8 cellular contexts compared by ENCODE assay signal in the genomic region with DNA sequence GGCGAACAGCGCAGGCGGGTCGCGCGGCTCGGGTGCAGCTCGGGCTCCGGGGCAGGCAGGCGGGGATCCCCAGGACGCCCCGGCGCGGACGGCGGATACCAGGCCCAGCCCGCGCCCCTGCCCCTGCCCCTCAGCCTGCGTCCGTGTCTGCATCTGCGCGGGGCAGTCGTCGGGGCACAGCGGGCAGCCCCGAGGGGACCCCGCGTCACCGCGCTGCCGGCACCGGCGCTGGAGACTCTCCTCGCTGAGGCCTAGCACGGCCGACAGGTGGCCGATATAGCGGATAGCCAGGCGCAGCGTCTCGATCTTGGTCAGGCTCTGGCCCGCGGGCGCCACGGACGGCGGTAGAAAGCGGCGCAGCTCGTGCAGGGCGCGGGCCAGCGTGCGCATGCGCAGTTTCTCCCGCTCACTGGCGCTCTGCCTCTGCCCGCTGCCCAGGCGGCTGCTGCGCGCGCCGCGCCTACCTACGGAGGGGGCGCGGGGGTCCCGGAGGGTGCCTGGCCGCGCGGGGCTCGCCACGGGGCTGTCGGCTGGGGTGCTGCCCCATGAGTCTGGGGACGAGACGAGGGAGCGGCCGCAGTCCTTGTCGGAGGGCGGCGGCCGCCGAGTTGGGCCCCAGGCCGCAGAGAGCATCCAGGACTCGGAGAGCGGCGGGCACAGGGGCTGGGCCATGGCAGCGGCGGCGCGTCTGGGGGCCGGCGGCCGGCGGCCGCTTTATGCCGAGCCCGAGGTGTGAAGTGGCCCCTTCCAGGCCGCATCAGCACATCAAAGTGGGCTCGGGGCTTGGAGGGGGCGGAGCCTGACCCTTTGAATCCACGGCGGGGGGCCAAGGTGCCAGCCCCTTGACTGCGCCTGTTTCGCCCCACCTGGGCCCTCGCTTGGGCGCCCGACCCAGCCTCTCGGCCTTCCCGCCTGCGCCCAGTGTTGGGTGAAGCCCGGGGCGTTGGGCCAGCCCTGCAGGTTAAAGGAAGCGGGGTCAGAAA. TPM values are rescaled to one million over a fixed set of nuclear protein-coding genes. Genes with fewer than 3 reads are reported as not detected.
DNase-seq lines count a peak whose midpoint lies in the region; ATAC-seq and TF ChIP-seq lines count a peak whose summit lies in the region.

A gene with protein sequence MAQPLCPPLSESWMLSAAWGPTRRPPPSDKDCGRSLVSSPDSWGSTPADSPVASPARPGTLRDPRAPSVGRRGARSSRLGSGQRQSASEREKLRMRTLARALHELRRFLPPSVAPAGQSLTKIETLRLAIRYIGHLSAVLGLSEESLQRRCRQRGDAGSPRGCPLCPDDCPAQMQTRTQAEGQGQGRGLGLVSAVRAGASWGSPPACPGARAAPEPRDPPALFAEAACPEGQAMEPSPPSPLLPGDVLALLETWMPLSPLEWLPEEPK (minus strand): TSS at position 690 of the 983 bp plus-strand sequence. CDS start 18 bp downstream, at position 672.

- H3K27ac ChIP-seq in left ventricle myocardium inferior (replicated peaks) (peak within 1 kb of the TSS; percentile 56), prostate gland (peak within 1 kb of the TSS; percentile 92 to 94)

- peak; percentile 97 for DNase-seq in GM13976 (ENCODE audit: low spot score)
- peak; percentile 88 for DNase-seq in NCI-H1436 (lab: John Stamatoyannopoulos, UW)
- DNase-seq in SW480 (ENCODE audit: low spot score), result peak; percentile 90
- DNase-seq in amniotic epithelial cell (ENCODE audit: low read depth), result peak; percentile 79
- peak; percentile 91 for DNase-seq in left ventricle myocardium inferior
- peak; percentile 89 for DNase-seq in prostate gland (ENCODE audit: low spot score)
- peak; percentile 94 for DNase-seq in ureter (ENCODE audit: low spot score)

- TF ChIP-seq CTCF in GM13976 (IDR thresholded peaks at IDR 0.05; ENCODE audit: borderline replicate concordance, control extremely low read depth, extremely low read depth, insufficient read depth, missing control alignments) (peak; percentile 81), left ventricle myocardium inferior (IDR thresholded peaks at IDR 0.05; ENCODE audit: borderline replicate concordance) (peak; percentile 84), prostate gland (IDR thresholded peaks at IDR 0.05) (peak; percentile 37 to 92 (median 67))

- H3K36me3 ChIP-seq in left ventricle myocardium inferior, result no peaks in the 10 kb centered on the region
- H3K36me3 ChIP-seq in prostate gland, result no peaks in the 10 kb centered on the region

- no peaks in the 10 kb centered on the region for H3K9me3 ChIP-seq in left ventricle myocardium inferior (replicated peaks)
- H3K9me3 ChIP-seq in prostate gland, result no peaks in the 10 kb centered on the region

- peak; percentile 73 for TF ChIP-seq POLR2A in prostate gland (IDR thresholded peaks at IDR 0.05)

- H3K4me3 ChIP-seq in left ventricle myocardium inferior (peak within 1 kb of the TSS; percentile 79), prostate gland (peak within 1 kb of the TSS; percentile 51 to 64)

- H3K4me1 ChIP-seq in left ventricle myocardium inferior (peaks cover 18% of the 10 kb centered on the region), prostate gland (replicated peaks) (peaks cover 25% of the 10 kb centered on the region)

- ATAC-seq in HG02852 (IDR thresholded peaks at IDR 0.05; ENCODE audit: unreplicated experiment), result peak; percentile 92

- intact Hi-C loops in left ventricle myocardium inferior (cut with micrococcal nuclease) (no loop called here), prostate gland (cut with DNase I) (loop anchor here (5.0 kb wide), 1 partner anchor 461 kb away; no protein-coding TSS in a partner anchor)

- H3K27me3 ChIP-seq in left ventricle myocardium inferior (ENCODE audit: low read depth) (peaks cover 39% of the 10 kb centered on the region), prostate gland (replicated peaks; ENCODE audit: insufficient read depth) (no peaks in the 10 kb centered on the region)

- WGBS in prostate gland, result 6% methylated on average over 57 of the region's 114 CpGs

- in situ Hi-C loops in GM13976 (cut with MboI; ENCODE audit: low sequenced_read_pairs, unreplicated experiment), result loop anchor here (10.0 kb wide), 1 partner anchor 324 kb away; no protein-coding TSS in a partner anchor

RNA-seq across cellular contexts. Expression of the gene that starts here (rescaled TPM):
- 8.4 TPM for total RNA-seq in left ventricle myocardium inferior
- total RNA-seq in prostate gland, result 10 to 100 TPM; 11.5 to 67.4 TPM
- 0.29 TPM for total RNA-seq in ureter

Comparison
In these comparisons a context has a peak if more than half of its experiments do, and no peak if none do; other contexts are left out.
1. Peak in every context shown above with its lines: DNase-seq, ATAC-seq, H3K4me3 ChIP-seq and H3K27ac ChIP-seq.
2. Peak in DNase-seq in ureter; RNA of the gene not detected or under 1 TPM.